1 cellular context compared by ENCODE assay signal in genomic region chr1:10694274-10694632, GRCh38.
TF ChIP-seq lines count a peak whose summit lies in the region.

No MANE protein-coding gene starts in this region.

TF ChIP-seq in HepG2, 621 proteins besides CTCF, POLR2A, EP300 and RAD21 (continued from another document):
- TF ChIP-seq AKNA (CRISPR knock-in tag; IDR thresholded peaks at IDR 0.05; ENCODE audit: borderline replicate concordance) (no peak), ZNF784 (CRISPR knock-in tag; IDR thresholded peaks at IDR 0.05; ENCODE audit: borderline replicate concordance) (no peak), ZNF337 (CRISPR knock-in tag; IDR thresholded peaks at IDR 0.05; ENCODE audit: borderline replicate concordance, low read depth) (no peak)
